30 cellular contexts compared by ENCODE assay signal in the genomic region with DNA sequence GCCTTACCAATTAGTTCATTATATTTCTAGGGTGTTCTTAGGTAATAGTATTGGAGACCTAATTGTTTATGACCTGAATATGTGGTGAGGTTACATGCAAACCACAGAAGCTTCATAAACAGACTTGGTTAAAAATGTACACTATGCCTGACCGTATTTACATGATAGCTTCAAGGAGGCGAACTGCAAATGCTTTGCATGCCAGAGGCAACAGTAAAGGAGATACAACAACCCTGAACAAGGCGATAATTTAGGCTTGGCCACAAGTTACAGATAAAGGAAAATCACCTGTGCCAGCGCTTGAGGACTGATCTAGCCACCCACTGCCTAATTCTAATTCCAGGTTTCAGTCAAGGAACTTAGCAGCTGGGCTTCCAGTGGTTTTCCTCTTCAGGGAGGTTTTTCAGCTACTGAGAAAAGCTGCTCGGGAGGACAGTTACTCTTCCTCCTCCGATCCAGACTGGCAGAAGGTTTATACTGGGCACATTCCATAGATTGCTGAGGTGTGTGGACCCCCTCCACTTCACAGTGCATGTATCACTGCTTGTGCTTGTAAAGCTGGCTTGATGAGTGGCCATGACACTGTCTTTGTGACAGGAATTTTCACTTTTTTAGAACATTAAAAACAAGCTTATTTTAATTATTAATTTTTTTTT.
DNase-seq lines count a peak whose midpoint lies in the region; ATAC-seq and TF ChIP-seq lines count a peak whose summit lies in the region.
"Had no signal": no experiment of that assay in that cellular context is flagged by ENCODE, and none has a peak within 500 bp of the region (broad histone marks: within the 10 kb centered on the region; RNA-seq: fewer than 3 reads in every experiment).

No MANE protein-coding gene starts in this region.

- no peak overlapping the region for H2AFZ ChIP-seq in hepatocyte

- no peaks in the 10 kb centered on the region for H3K79me2 ChIP-seq in hepatocyte

- CTCF ChIA-PET in WTC11 (lab: Charles Lee): interaction anchor here (0.6 kb wide), 2 partner anchors 108 to 744 kb away, joined by 3 read pairs; a partner anchor contains a TSS

- no peak overlapping the region for H3K4me3 ChIP-seq in hepatocyte
- H3K4me3 ChIP-seq: adrenal gland, SJSA1 had no signal

- H3K4me1 Mint-ChIP-seq in WTC11 (peaks cover 5% of the 10 kb centered on the region; the same call in 1 of the 2 replicates), nephron progenitor cell (peaks cover 44% of the 10 kb centered on the region)
- H3K4me1 Mint-ChIP-seq: activated CD4-positive, alpha-beta T cell treated with anti-CD3 and anti-CD28 coated beads for 36 hours; CD8-positive, alpha-beta memory T cell; natural killer cell; T-cell had no signal

- H3K9me2 ChIP-seq in hepatocyte (replicated peaks; ENCODE audit: insufficient read depth): no peaks in the 10 kb centered on the region

- H3K36me3 Mint-ChIP-seq in WTC11: no peaks in the 10 kb centered on the region; the same call in 1 of the 2 replicates
- H3K36me3 Mint-ChIP-seq in nephron progenitor cell (ENCODE audit: low read depth): no peaks in the 10 kb centered on the region
- H3K36me3 Mint-ChIP-seq: CD8-positive, alpha-beta memory T cell; natural killer cell; T-cell had no signal

- ATAC-seq in WTC11 (peak; percentile 58), GM18505 (IDR thresholded peaks at IDR 0.05; ENCODE audit: unreplicated experiment) (no peak), GM21723 (IDR thresholded peaks at IDR 0.05; ENCODE audit: unreplicated experiment) (no peak)
- ATAC-seq: activated CD4-positive, alpha-beta T cell treated with anti-CD3 and anti-CD28 coated beads for 36 hours; left cardiac atrium; natural killer cell; stimulated activated naive CD8-positive, alpha-beta T cell treated with anti-CD3 and anti-CD28 coated beads, Interleukin-15, Interleukin-2, amounts not matched to agents 100 U/mL and 50 U/mL, for 24 hours; T-cell had no signal

- TF ChIP-seq POLR2A in GM18505 (IDR thresholded peaks at IDR 0.05; ENCODE audit: borderline replicate concordance, extremely low read depth, insufficient read depth, insufficient read length): no peak

- H3K9me3 ChIP-seq in hepatocyte (ENCODE audit: low read depth): no peaks in the 10 kb centered on the region
- H3K9me3 ChIP-seq: adrenal gland, SJSA1 had no signal

- POLR2A ChIA-PET in WTC11 (lab: Charles Lee): interaction anchor here (0.9 kb wide), 1 partner anchor 55 kb away, joined by 3 read pairs; no protein-coding TSS in a partner anchor

- no peaks in the 10 kb centered on the region for H3K9me3 Mint-ChIP-seq in WTC11
- H3K9me3 Mint-ChIP-seq in nephron progenitor cell: no peaks in the 10 kb centered on the region
- H3K9me3 Mint-ChIP-seq: activated T-cell treated with anti-CD3 and anti-CD28 coated beads, Interleukin-2, amount 50 U/mL, for 24 hours; CD8-positive, alpha-beta memory T cell; natural killer cell; T-cell had no signal

- no peaks in the 10 kb centered on the region for H4K20me1 ChIP-seq in hepatocyte (ENCODE audit: insufficient read depth, poor library complexity, severe bottlenecking)

- H3K27me3 Mint-ChIP-seq in WTC11 (ENCODE audit: low read depth) (no peaks in the 10 kb centered on the region), nephron progenitor cell (ENCODE audit: low read depth, poor library complexity) (no peaks in the 10 kb centered on the region)

- peak overlapping the region; percentile 18; the same call in 1 of the 2 replicates for H3K27ac Mint-ChIP-seq in WTC11
- H3K27ac Mint-ChIP-seq in nephron progenitor cell: peak overlapping the region; percentile 42
- H3K27ac Mint-ChIP-seq: activated CD4-positive, alpha-beta T cell treated with anti-CD3 and anti-CD28 coated beads for 36 hours; activated T-cell treated with anti-CD3 and anti-CD28 coated beads, Interleukin-2, amount 50 U/mL, for 24 hours; CD8-positive, alpha-beta memory T cell; natural killer cell; T-cell had no signal

- H3K36me3 ChIP-seq in hepatocyte (replicated peaks; ENCODE audit: insufficient read depth, low read depth): no peaks in the 10 kb centered on the region
- H3K36me3 ChIP-seq: adrenal gland had no signal

- TF ChIP-seq CTCF in WTC11 (IDR thresholded peaks at IDR 0.05) (no peak), hepatocyte (IDR thresholded peaks at IDR 0.05; ENCODE audit: poor library complexity) (no peak), nephron progenitor cell (IDR thresholded peaks at IDR 0.05) (no peak)

- H3K4me2 ChIP-seq in hepatocyte: peak overlapping the region; percentile 39
- H3K4me2 ChIP-seq: KMS-11 had no signal

- H3K4me3 Mint-ChIP-seq in WTC11 (no peak overlapping the region), nephron progenitor cell (no peak overlapping the region)
- H3K4me3 Mint-ChIP-seq: activated CD4-positive, alpha-beta T cell treated with anti-CD3 and anti-CD28 coated beads for 36 hours; activated T-cell treated with anti-CD3 and anti-CD28 coated beads, Interleukin-2, amount 50 U/mL, for 24 hours; CD8-positive, alpha-beta memory T cell; natural killer cell; T-cell had no signal

- peaks cover 12% of the 10 kb centered on the region for H3K4me1 ChIP-seq in hepatocyte (ENCODE audit: insufficient read depth)
- H3K4me1 ChIP-seq: adrenal gland had no signal

- peak overlapping the region; percentile 42 for H3K27ac ChIP-seq in hepatocyte
- H3K27ac ChIP-seq: adrenal gland, KMS-11, SJSA1 had no signal

- no peaks in the 10 kb centered on the region for H3K27me3 ChIP-seq in hepatocyte
- H3K27me3 ChIP-seq: adrenal gland, SJSA1 had no signal

- DNase-seq in A172 (ENCODE audit: low spot score) (peak; percentile 8), WTC11 (ENCODE audit: low spot score) (no peak), hepatocyte (ENCODE audit: low spot score) (no peak), nephron progenitor cell (no peak)
- no peak for DNase-seq in stimulated activated naive CD4-positive, alpha-beta T cell (lab: John Stamatoyannopoulos, UW)
- DNase-seq in stimulated activated naive CD4-positive, alpha-beta T cell treated with Interleukin-2 at 50 U/mL for 16 hours (lab: John Stamatoyannopoulos, UW): no peak
- DNase-seq: 8988T; activated CD4-positive, alpha-beta T cell treated with anti-CD3 and anti-CD28 coated beads for 36 hours; activated naive CD4-positive, alpha-beta T cell; activated T-cell treated with anti-CD3 and anti-CD28 coated beads, Interleukin-2, amount 50 U/mL, for 24 hours; adrenal gland; caudate nucleus; CD8-positive, alpha-beta memory T cell; DMS53; GDM1; head of caudate nucleus; left cardiac atrium; midbrain; natural killer cell; NCI-H146; NCI-H2171 treated with DMSO at 0.1 percent for 48 hours; NCI-H524 treated with DMSO at 0.1 percent for 48 hours; retina; stimulated activated CD4-positive, alpha-beta T cell treated with anti-CD3 and anti-CD28 coated beads, Interleukin-4, amount 100 ng/mL, for 4 hours; stimulated activated naive CD8-positive, alpha-beta T cell treated with anti-CD3 and anti-CD28 coated beads, Interleukin-15, Interleukin-2, amounts not matched to agents 100 U/mL and 50 U/mL, for 24 hours; T-cell had no signal

- WGBS in hepatocyte (ENCODE audit: low lambda C conversion rate, missing lambda C conversion rate): 48% methylated on average over 6 of the region's 6 CpGs

TF ChIP-seq in WTC11, 78 proteins besides CTCF, POLR2A, EP300 and RAD21 (continues in another document):
- TF ChIP-seq MXD4 (CRISPR knock-in tag; IDR thresholded peaks at IDR 0.05; ENCODE audit: borderline replicate concordance) (no peak), ZBTB21 (CRISPR knock-in tag; IDR thresholded peaks at IDR 0.05; ENCODE audit: borderline replicate concordance) (no peak), ZNF671 (CRISPR knock-in tag; IDR thresholded peaks at IDR 0.05) (no peak), IRF2 (CRISPR knock-in tag; IDR thresholded peaks at IDR 0.05; ENCODE audit: borderline replicate concordance, low read depth) (no peak)
- TF ChIP-seq, protein P1, sequence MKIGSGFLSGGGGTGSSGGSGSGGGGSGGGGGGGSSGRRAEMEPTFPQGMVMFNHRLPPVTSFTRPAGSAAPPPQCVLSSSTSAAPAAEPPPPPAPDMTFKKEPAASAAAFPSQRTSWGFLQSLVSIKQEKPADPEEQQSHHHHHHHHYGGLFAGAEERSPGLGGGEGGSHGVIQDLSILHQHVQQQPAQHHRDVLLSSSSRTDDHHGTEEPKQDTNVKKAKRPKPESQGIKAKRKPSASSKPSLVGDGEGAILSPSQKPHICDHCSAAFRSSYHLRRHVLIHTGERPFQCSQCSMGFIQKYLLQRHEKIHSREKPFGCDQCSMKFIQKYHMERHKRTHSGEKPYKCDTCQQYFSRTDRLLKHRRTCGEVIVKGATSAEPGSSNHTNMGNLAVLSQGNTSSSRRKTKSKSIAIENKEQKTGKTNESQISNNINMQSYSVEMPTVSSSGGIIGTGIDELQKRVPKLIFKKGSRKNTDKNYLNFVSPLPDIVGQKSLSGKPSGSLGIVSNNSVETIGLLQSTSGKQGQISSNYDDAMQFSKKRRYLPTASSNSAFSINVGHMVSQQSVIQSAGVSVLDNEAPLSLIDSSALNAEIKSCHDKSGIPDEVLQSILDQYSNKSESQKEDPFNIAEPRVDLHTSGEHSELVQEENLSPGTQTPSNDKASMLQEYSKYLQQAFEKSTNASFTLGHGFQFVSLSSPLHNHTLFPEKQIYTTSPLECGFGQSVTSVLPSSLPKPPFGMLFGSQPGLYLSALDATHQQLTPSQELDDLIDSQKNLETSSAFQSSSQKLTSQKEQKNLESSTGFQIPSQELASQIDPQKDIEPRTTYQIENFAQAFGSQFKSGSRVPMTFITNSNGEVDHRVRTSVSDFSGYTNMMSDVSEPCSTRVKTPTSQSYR (CRISPR knock-in tag; IDR thresholded peaks at IDR 0.05): no peak
